Comparison of ENCODE assay signal across 26 cellular contexts in genomic region chr17:49510720-49511110, GRCh38. TPM values are rescaled to one million over a fixed set of nuclear protein-coding genes. Genes with fewer than 3 reads are reported as not detected.
"Had no signal": no experiment of that assay in that cellular context is flagged by ENCODE, and none has a peak within 500 bp of the region (broad histone marks: within the 10 kb centered on the region; RNA-seq: fewer than 3 reads in every experiment).

No MANE protein-coding gene starts in this region.

- H2AFZ ChIP-seq: parathyroid adenoma had no signal

- H3K4me1 Mint-ChIP-seq: immature natural killer cell had no signal

- H3K27ac Mint-ChIP-seq: dendritic cell treated with granulocyte-macrophage colony-stimulating factor and Interleukin-4, amounts not matched to agents 40 ng/mL and 50 ng/mL, for 4 days; effector memory CD8-positive, alpha-beta T cell; immature natural killer cell; naive thymus-derived CD8-positive, alpha-beta T cell; stimulated activated naive B cell treated with anti-CD40 and anti-IgM and Interleukin-4, amounts not matched to agents 10 μg/mL and 1 μg/mL and 100 μg/mL, for 72 hours had no signal

- H3K36me3 Mint-ChIP-seq: naive thymus-derived CD8-positive, alpha-beta T cell; stimulated activated naive B cell treated with anti-CD40 and anti-IgM and Interleukin-4, amounts not matched to agents 10 μg/mL and 1 μg/mL and 100 μg/mL, for 72 hours had no signal

- H3K27ac ChIP-seq: epithelial cell of prostate, esophagus muscularis mucosa, gastrocnemius medialis, parathyroid adenoma, psoas muscle, right lobe of liver, spleen, testis, upper lobe of right lung had no signal

- DNase-seq: effector memory CD8-positive, alpha-beta T cell; gastrocnemius medialis; immature natural killer cell; left colon; left ventricle myocardium superior; mesendoderm; mucosa of descending colon; psoas muscle; retina; right lobe of liver; spleen; stimulated activated CD4-positive, alpha-beta T cell treated with anti-CD3 and anti-CD28 coated beads, Interleukin-2, amount 100 ng/mL, for 24 hours; stimulated activated CD4-positive, alpha-beta T cell treated with anti-CD3 and anti-CD28 coated beads, Interleukin-4, amount 100 ng/mL, for 4 hours; stimulated activated naive B cell treated with anti-CD40 and anti-IgM and Interleukin-4, amounts not matched to agents 10 μg/mL and 1 μg/mL and 100 μg/mL, for 72 hours; stimulated activated naive CD8-positive, alpha-beta T cell treated with anti-CD3 and anti-CD28 coated beads, Interleukin-15, amount 100 ng/mL, for 72 hours; testis; upper lobe of right lung had no signal

- H3K9ac ChIP-seq: parathyroid adenoma had no signal

- FAIRE-seq: keratinocyte had no signal

- H3K4me1 ChIP-seq: parathyroid adenoma had no signal

- H3K4me3 Mint-ChIP-seq: dendritic cell treated with granulocyte-macrophage colony-stimulating factor and Interleukin-4, amounts not matched to agents 40 ng/mL and 50 ng/mL, for 4 days; effector memory CD8-positive, alpha-beta T cell; immature natural killer cell; naive thymus-derived CD8-positive, alpha-beta T cell; neural crest cell; stimulated activated naive B cell treated with anti-CD40 and anti-IgM and Interleukin-4, amounts not matched to agents 10 μg/mL and 1 μg/mL and 100 μg/mL, for 72 hours; stimulated activated naive CD8-positive, alpha-beta T cell treated with anti-CD3 and anti-CD28 coated beads, Interleukin-15, amount 100 ng/mL, for 72 hours had no signal

- H3K36me3 ChIP-seq: gastrocnemius medialis, right lobe of liver, spleen, upper lobe of right lung had no signal

- H3K4me3 ChIP-seq: esophagus muscularis mucosa, gastrocnemius medialis, lung, mucosa of descending colon, psoas muscle, right lobe of liver, spleen, testis, tibial nerve, upper lobe of right lung had no signal

- H3K9me3 Mint-ChIP-seq: dendritic cell treated with granulocyte-macrophage colony-stimulating factor and Interleukin-4, amounts not matched to agents 40 ng/mL and 50 ng/mL, for 4 days; effector memory CD8-positive, alpha-beta T cell; immature natural killer cell; naive thymus-derived CD8-positive, alpha-beta T cell; neural crest cell; stimulated activated naive B cell treated with anti-CD40 and anti-IgM and Interleukin-4, amounts not matched to agents 10 μg/mL and 1 μg/mL and 100 μg/mL, for 72 hours; stimulated activated naive CD8-positive, alpha-beta T cell treated with anti-CD3 and anti-CD28 coated beads, Interleukin-15, amount 100 ng/mL, for 72 hours had no signal

- H3K79me2 ChIP-seq: parathyroid adenoma had no signal

- H3K9me3 ChIP-seq: esophagus muscularis mucosa, gastrocnemius medialis, mucosa of descending colon, psoas muscle, right lobe of liver, spleen, testis, tibial nerve, upper lobe of right lung had no signal

- H3K27me3 ChIP-seq: gastrocnemius medialis, right lobe of liver, testis, tibial nerve had no signal

- ATAC-seq: effector memory CD8-positive, alpha-beta T cell; gastrocnemius medialis; left colon; left ventricle myocardium superior; mucosa of descending colon; naive thymus-derived CD8-positive, alpha-beta T cell; psoas muscle; right lobe of liver; stimulated activated naive B cell treated with anti-CD40 and anti-IgM and Interleukin-4, amounts not matched to agents 10 μg/mL and 1 μg/mL and 100 μg/mL, for 72 hours; stimulated activated naive CD8-positive, alpha-beta T cell treated with anti-CD3 and anti-CD28 coated beads, Interleukin-15, amount 100 ng/mL, for 72 hours; upper lobe of right lung had no signal

RNA-seq across cellular contexts. Expression of gene NGFR, which starts 15.6 kb away (rescaled TPM):
- polyA plus RNA-seq: naive thymus-derived CD8-positive, alpha-beta T cell had no signal
